In genomic region chr5:173699959-173700358, GRCh38 we compare ENCODE assay signal across 15 cellular contexts.
"Had no signal": no experiment of that assay in that cellular context is flagged by ENCODE, and none has a peak within 500 bp of the region (broad histone marks: within the 10 kb centered on the region; RNA-seq: fewer than 3 reads in every experiment).

No MANE protein-coding gene starts in this region.

- H3K27ac ChIP-seq: coronary artery, hepatocyte, neutrophil, stomach, thoracic aorta, transverse colon had no signal

- H3K4me1 ChIP-seq: stomach, transverse colon had no signal

- H3K27me3 ChIP-seq: hepatocyte, neutrophil, stomach, transverse colon had no signal

- H2AFZ ChIP-seq: hepatocyte had no signal

- DNase-seq: effector CD4-positive, alpha-beta T cell; endodermal cell; foreskin melanocyte; head of caudate nucleus; naive thymus-derived CD8-positive, alpha-beta T cell; small intestine; stimulated activated CD4-positive, alpha-beta T cell treated with anti-CD3 and anti-CD28 coated beads, Interleukin-12 subunit alpha, Interleukin-12 subunit beta, amount 100 ng/mL, for 4 hours; stimulated activated naive CD4-positive, alpha-beta T cell; stomach; substantia nigra; transverse colon had no signal

- H3K4me2 ChIP-seq: hepatocyte had no signal

- H3K36me3 ChIP-seq: neutrophil, stomach, thoracic aorta, transverse colon had no signal

- H3K9me3 ChIP-seq: neutrophil, stomach, thoracic aorta, transverse colon had no signal

- H3K79me2 ChIP-seq: hepatocyte had no signal

- H3K4me3 ChIP-seq: coronary artery, hepatocyte, stomach, thoracic aorta, transverse colon had no signal

- ATAC-seq: naive thymus-derived CD8-positive, alpha-beta T cell had no signal
